ENCODE assay signal across 11 cellular contexts in the genomic region with DNA sequence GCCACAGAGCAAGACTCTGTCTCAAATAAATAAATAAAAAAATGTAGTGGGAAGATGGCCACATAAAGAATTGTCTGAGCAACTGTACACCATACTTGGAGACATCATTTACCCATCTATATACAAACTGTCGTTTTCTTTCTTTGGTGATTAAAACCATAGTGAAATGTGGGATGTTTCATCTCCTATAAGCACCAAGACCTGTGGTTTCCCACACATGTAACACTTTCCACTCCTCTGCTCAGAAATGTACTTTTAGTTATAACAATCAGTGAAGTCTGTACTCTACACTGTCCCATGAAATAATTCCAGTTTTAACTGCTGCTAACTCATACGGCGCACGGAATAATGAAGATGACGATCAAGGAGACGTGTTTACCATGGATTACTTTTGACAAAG. TPM values are rescaled to one million over a fixed set of nuclear protein-coding genes. Genes with fewer than 3 reads are reported as not detected.
DNase-seq lines count a peak whose midpoint lies in the region; ATAC-seq, FAIRE-seq and TF ChIP-seq lines count a peak whose summit lies in the region.
"Had no signal": no experiment of that assay in that cellular context is flagged by ENCODE, and none has a peak within 500 bp of the region (broad histone marks: within the 10 kb centered on the region; RNA-seq: fewer than 3 reads in every experiment).

No MANE protein-coding gene starts in this region.

- dilution Hi-C loops in mammary epithelial cell (cut with HindIII; ENCODE audit: low sequenced_read_pairs) = no loop called here

- no peaks in the 10 kb centered on the region for H3K27me3 Mint-ChIP-seq in activated CD4-positive, alpha-beta T cell treated with anti-CD3 and anti-CD28 coated beads, Interleukin-2, amount 10 ng/mL, durations not matched to agents 24 days and 14 days
- H3K27me3 Mint-ChIP-seq in MCF 10A (ENCODE audit: insufficient read depth, unreplicated experiment) = no peaks in the 10 kb centered on the region
- H3K27me3 Mint-ChIP-seq in natural killer cell (ENCODE audit: low read depth in 2 of 2) = no peaks in the 10 kb centered on the region

- peak overlapping the region; percentile 60 for H3K27ac Mint-ChIP-seq in activated CD4-positive, alpha-beta T cell treated with anti-CD3 and anti-CD28 coated beads, Interleukin-2, amount 10 ng/mL, durations not matched to agents 24 days and 14 days
- H3K27ac Mint-ChIP-seq in MCF 10A (ENCODE audit: low read depth, unreplicated experiment) (peak overlapping the region; percentile 22), natural killer cell (no peak overlapping the region)

- no peaks in the 10 kb centered on the region for H3K79me2 ChIP-seq in mammary epithelial cell (ENCODE audit: insufficient read depth, low read length)

- BruUV-seq in MCF 10A (replicated peaks; lab: Mats Ljungman, UMichigan) (no TSS peak), mammary epithelial cell (replicated peaks; lab: Mats Ljungman, UMichigan) (no TSS peak)

- no peak overlapping the region for H3K4me3 ChIP-seq in mammary epithelial cell (replicated peaks in 1 of 3; ENCODE audit: insufficient read depth in 1 of 3, low read depth in 2 of 3, low read length in 3 of 3)
- H3K4me3 ChIP-seq in prostate gland = no peak overlapping the region
- H3K4me3 ChIP-seq: PC-9 had no signal

- H3K36me3 ChIP-seq in mammary epithelial cell (ENCODE audit: insufficient read depth, low read length) = peaks cover 39% of the 10 kb centered on the region
- H3K36me3 ChIP-seq in prostate gland = peaks cover 7 to 18% of the 10 kb centered on the region in 2 donors

- no peaks in the 10 kb centered on the region for H3K4me1 ChIP-seq in mammary epithelial cell (ENCODE audit: insufficient read depth, low read length)
- no peaks in the 10 kb centered on the region for H3K4me1 ChIP-seq in prostate gland (replicated peaks)

- no peak for TF ChIP-seq POLR2A in prostate gland (IDR thresholded peaks at IDR 0.05)

- no peak for FAIRE-seq in frontal cortex (lab: Jason Lieb, UNC)

- H3K4me2 ChIP-seq in mammary epithelial cell (ENCODE audit: insufficient read depth, low read depth, low read length) = no peak overlapping the region
- H3K4me2 ChIP-seq: PC-9 had no signal

- in situ Hi-C loops in mammary epithelial cell (cut with MboI; ENCODE audit: low sequenced_read_pairs in 2 of 2) = no loop called here

- CTCF ChIA-PET in MCF 10A (lab: Yijun Ruan, JAX) = interaction anchor here (0.6 to 1.5 kb wide), 11 partner anchors 12 to 476 kb away, joined by 3 to 9 read pairs (median 4); no protein-coding TSS in a partner anchor
- CTCF ChIA-PET in mammary epithelial cell (lab: Charles Lee; ENCODE audit: low non-redundant PET) = no interaction called here

- no peaks in the 10 kb centered on the region for H3K9me3 Mint-ChIP-seq in activated CD4-positive, alpha-beta T cell treated with anti-CD3 and anti-CD28 coated beads, Interleukin-2, amount 10 ng/mL, durations not matched to agents 24 days and 14 days
- H3K9me3 Mint-ChIP-seq in MCF 10A (ENCODE audit: unreplicated experiment) = no peaks in the 10 kb centered on the region
- H3K9me3 Mint-ChIP-seq in natural killer cell = no peaks in the 10 kb centered on the region

- intact Hi-C loops in activated CD4-positive, alpha-beta T cell treated with anti-CD3 and anti-CD28 coated beads, Interleukin-2, amount 10 ng/mL, durations not matched to agents 24 days and 14 days (cut with micrococcal nuclease) = loop anchor here (2.0 kb wide), 1 partner anchor 76 kb away; a partner anchor contains a TSS
- intact Hi-C loops in MCF 10A (cut with micrococcal nuclease) (no loop called here), mammary epithelial cell (cut with micrococcal nuclease) (no loop called here), natural killer cell (cut with micrococcal nuclease) (no loop called here), prostate gland (cut with DNase I) (no loop called here)

- H4K20me1 ChIP-seq in mammary epithelial cell (ENCODE audit: insufficient read depth, low read length) = no peaks in the 10 kb centered on the region

- H3K9me3 ChIP-seq in mammary epithelial cell (replicated peaks; ENCODE audit: insufficient read depth, low read length) = no peaks in the 10 kb centered on the region
- H3K9me3 ChIP-seq in prostate gland = no peaks in the 10 kb centered on the region

- TF ChIP-seq CTCF in MCF 10A (IDR thresholded peaks at IDR 0.05; ENCODE audit: unreplicated experiment) (no peak), mammary epithelial cell (conservative IDR thresholded peaks at IDR 0.05 in 1 of 2, IDR thresholded peaks at IDR 0.05 in 1 of 2; ENCODE audit: extremely low read depth in 1 of 2, insufficient read depth in 1 of 2, low read depth in 1 of 2, low read length in 2 of 2) (no peak), natural killer cell (IDR thresholded peaks at IDR 0.05) (no peak), prostate gland (IDR thresholded peaks at IDR 0.05) (no peak)

- POLR2A ChIA-PET in MCF 10A (lab: Yijun Ruan, JAX) = interaction anchor here (0.8 kb wide), 1 partner anchor 18 kb away, joined by 3 read pairs; no protein-coding TSS in a partner anchor

- 91% methylated on average over 6 of the region's 6 CpGs for WGBS in mammary epithelial cell (ENCODE audit: low coverage, missing lambda C conversion rate)
- 92% methylated on average over 6 of the region's 6 CpGs for WGBS in prostate gland

- no peaks in the 10 kb centered on the region for H3K27me3 ChIP-seq in mammary epithelial cell (ENCODE audit: insufficient read depth, low read length)
- no peaks in the 10 kb centered on the region for H3K27me3 ChIP-seq in prostate gland (replicated peaks; ENCODE audit: insufficient read depth)

- H2AFZ ChIP-seq in mammary epithelial cell (ENCODE audit: low read depth, low read length) = no peak overlapping the region
- H2AFZ ChIP-seq: PC-9 had no signal

- H3K4me1 Mint-ChIP-seq in activated CD4-positive, alpha-beta T cell treated with anti-CD3 and anti-CD28 coated beads, Interleukin-2, amount 10 ng/mL, durations not matched to agents 24 days and 14 days = peaks cover 6% of the 10 kb centered on the region
- H3K4me1 Mint-ChIP-seq in MCF 10A (ENCODE audit: insufficient read depth, unreplicated experiment) (no peaks in the 10 kb centered on the region), natural killer cell (peaks cover 7% of the 10 kb centered on the region in 2 donors)
- H3K4me1 Mint-ChIP-seq: CD14-positive monocyte had no signal

- H3K4me3 Mint-ChIP-seq in activated CD4-positive, alpha-beta T cell treated with anti-CD3 and anti-CD28 coated beads, Interleukin-2, amount 10 ng/mL, durations not matched to agents 24 days and 14 days = no peak overlapping the region
- H3K4me3 Mint-ChIP-seq in MCF 10A (ENCODE audit: unreplicated experiment) (no peak overlapping the region), natural killer cell (peak overlapping the region; percentile 22)
- H3K4me3 Mint-ChIP-seq: CD14-positive monocyte had no signal

- DNase-seq in activated CD4-positive, alpha-beta T cell treated with anti-CD3 and anti-CD28 coated beads, Interleukin-2, amount 10 ng/mL, durations not matched to agents 24 days and 14 days = no peak
- no peak for DNase-seq in activated CD4-positive, alpha-beta T cell treated with anti-CD3 and anti-CD28 coated beads, Interleukin-2, amount 50 U/mL, for 4 hours
- DNase-seq in MCF 10A (ENCODE audit: unreplicated experiment) = no peak
- DNase-seq in mammary epithelial cell = no peak
- no peak for DNase-seq in natural killer cell
- DNase-seq in frontal cortex (ENCODE audit: low spot score in 2 of 2) = no peak
- no peak for DNase-seq in NCI-H524 (lab: John Stamatoyannopoulos, UW)
- no peak for DNase-seq in prostate gland (ENCODE audit: low spot score)
- DNase-seq: NCI-H510A had no signal

- H3K36me3 Mint-ChIP-seq in activated CD4-positive, alpha-beta T cell treated with anti-CD3 and anti-CD28 coated beads, Interleukin-2, amount 10 ng/mL, durations not matched to agents 24 days and 14 days (ENCODE audit: low read depth) = peaks cover 46% of the 10 kb centered on the region
- H3K36me3 Mint-ChIP-seq in MCF 10A (ENCODE audit: insufficient read depth, unreplicated experiment) (peaks cover 84% of the 10 kb centered on the region), natural killer cell (peaks cover 18% of the 10 kb centered on the region)

- H3K9ac ChIP-seq in mammary epithelial cell (ENCODE audit: insufficient read depth, low read length) = no peak overlapping the region

- no peak for ATAC-seq in natural killer cell

- H3K27ac ChIP-seq in mammary epithelial cell (ENCODE audit: insufficient read depth, low read depth, low read length) (no peak overlapping the region), prostate gland (no peak overlapping the region)
- H3K27ac ChIP-seq: PC-9 had no signal

RNA-seq across cellular contexts. Expression of a gene that starts 18.3 kb away (rescaled TPM):
- 213 and 231 TPM in 2 replicates for total RNA-seq in activated CD4-positive, alpha-beta T cell treated with anti-CD3 and anti-CD28 coated beads, Interleukin-2, amount 10 ng/mL, durations not matched to agents 24 days and 14 days
- total RNA-seq in MCF 10A (2022) = 261 and 290 TPM in 2 replicates
- 100 to 1,000 TPM in 1 of 2 donors, 10 to 100 TPM in 1; 48.8 to 198 TPM for total RNA-seq in mammary epithelial cell
- polyA plus RNA-seq in mammary epithelial cell = 104 TPM
- polyA minus RNA-seq in mammary epithelial cell = 10.0 TPM
- 10 to 100 TPM; 24.5 to 29.7 (median 25.0) TPM for total RNA-seq in natural killer cell
- 42.4 TPM for total RNA-seq in frontal cortex
- 100 to 1,000 TPM in 1 of 2 donors, 10 to 100 TPM in 1; 92.8 to 106 TPM for total RNA-seq in prostate gland

Comparison
In these comparisons a context has a peak if more than half of its experiments do, and no peak if none do; other contexts are left out.
1. H3K27ac Mint-ChIP-seq: peak in activated CD4-positive, alpha-beta T cell treated with anti-CD3 and anti-CD28 coated beads, Interleukin-2, amount 10 ng/mL, durations not matched to agents 24 days and 14 days (single experiment) and MCF 10A (single experiment); none in natural killer cell (0 of 2).